In the genomic region with DNA sequence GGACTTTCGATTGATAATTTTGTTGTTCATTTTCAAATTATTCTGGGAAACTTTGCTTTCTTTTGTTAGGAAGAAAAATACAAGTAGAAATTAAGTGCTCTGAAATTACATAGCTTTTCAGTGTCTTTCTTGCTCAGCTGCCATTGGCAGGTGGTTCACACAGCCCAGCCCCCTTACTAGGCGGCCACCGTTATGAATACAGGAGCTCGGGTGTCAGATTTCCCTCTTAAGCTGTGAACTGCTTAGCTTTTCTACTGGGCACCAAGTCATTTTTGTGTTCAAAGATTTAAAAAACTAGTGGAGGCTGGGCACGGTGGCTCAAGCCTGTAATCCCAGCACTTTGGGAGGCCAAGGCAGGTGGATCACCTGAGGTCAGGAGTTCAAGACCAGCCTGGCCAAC, we compare ENCODE assay signal across 22 cellular contexts. TPM values are rescaled to one million over a fixed set of nuclear protein-coding genes. Genes with fewer than 3 reads are reported as not detected.
DNase-seq lines count a peak whose midpoint lies in the region; ATAC-seq and TF ChIP-seq lines count a peak whose summit lies in the region.
"Had no signal": no experiment of that assay in that cellular context is flagged by ENCODE, and none has a peak within 500 bp of the region (broad histone marks: within the 10 kb centered on the region; RNA-seq: fewer than 3 reads in every experiment).

No MANE protein-coding gene starts in this region.

- DNase-seq in DMS79 treated with DMSO at 0.1 percent for 48 hours (lab: John Stamatoyannopoulos, UW) (peak; percentile 35), NCI-H1092 (lab: John Stamatoyannopoulos, UW) (peak; percentile 19), NCI-H524 (lab: John Stamatoyannopoulos, UW) (peak; percentile 82 to 90), iPS-NIHi7 (ENCODE audit: extremely low spot score) (peak; percentile 38), Caco-2 (no peak)
- no peak for DNase-seq in activated T-helper 2 cell treated with anti-CD3 and anti-CD28 coated beads, Interferon-gamma antibody, Interleukin-2, Interleukin-4, amounts not matched to agents 10 μg/mL and 5 μg/mL and 100 μg/mL, durations not matched to agents 14 hours and 24 hours and 36 hours (ENCODE audit: low spot score)
- DNase-seq: activated CD4-positive, alpha-beta T cell treated with anti-CD3 and anti-CD28 coated beads for 4 hours; activated CD8-positive, alpha-beta memory T cell treated with anti-CD3 and anti-CD28 coated beads, Interleukin-2, amount 50 U/mL, for 4 hours; CD8-positive, alpha-beta memory T cell; effector CD8-positive, alpha-beta T cell; mesenchymal stem cell; natural killer cell; NCI-H446 treated with DMSO at 0.1 percent for 48 hours; PC-9; small intestine; stimulated activated CD4-positive, alpha-beta T cell treated with anti-CD3 and anti-CD28 coated beads, Interleukin-4, amount 100 ng/mL, for 24 hours; T-helper 9 cell had no signal

- H3K27me3 Mint-ChIP-seq in activated T-helper 2 cell treated with anti-CD3 and anti-CD28 coated beads, Interferon-gamma antibody, Interleukin-2, Interleukin-4, amounts not matched to agents 10 μg/mL and 5 μg/mL and 100 μg/mL, durations not matched to agents 14 hours and 24 hours and 36 hours (ENCODE audit: low read depth): no peaks in the 10 kb centered on the region
- H3K27me3 Mint-ChIP-seq in Caco-2 (ENCODE audit: insufficient read depth, unreplicated experiment): no peaks in the 10 kb centered on the region
- H3K27me3 Mint-ChIP-seq: CD8-positive, alpha-beta memory T cell; central memory CD8-positive, alpha-beta T cell; IgD-negative memory B cell; progenitor cell of endocrine pancreas had no signal

- ATAC-seq in GM19452 (IDR thresholded peaks at IDR 0.05; ENCODE audit: unreplicated experiment): no peak
- ATAC-seq: natural killer cell had no signal

- H3K9me3 ChIP-seq in Caco-2: no peaks in the 10 kb centered on the region
- H3K9me3 ChIP-seq: vagina had no signal

- CTCF ChIA-PET in Caco-2 (lab: Charles Lee): interaction anchor here (0.8 kb wide), 1 partner anchor 67 kb away, joined by 3 read pairs; no protein-coding TSS in a partner anchor

- H3K36me3 ChIP-seq in Caco-2 (ENCODE audit: control insufficient read depth, insufficient read depth, low read length): peaks cover 3% of the 10 kb centered on the region

- H3K27me3 ChIP-seq in Caco-2 (replicated peaks; ENCODE audit: control insufficient read depth, insufficient read depth, low read length): no peaks in the 10 kb centered on the region
- H3K27me3 ChIP-seq: vagina had no signal

- H3K4me1 Mint-ChIP-seq in activated T-helper 2 cell treated with anti-CD3 and anti-CD28 coated beads, Interferon-gamma antibody, Interleukin-2, Interleukin-4, amounts not matched to agents 10 μg/mL and 5 μg/mL and 100 μg/mL, durations not matched to agents 14 hours and 24 hours and 36 hours (ENCODE audit: low read depth): peaks cover 9% of the 10 kb centered on the region
- no peaks in the 10 kb centered on the region for H3K4me1 Mint-ChIP-seq in Caco-2 (ENCODE audit: low read depth, unreplicated experiment)
- H3K4me1 Mint-ChIP-seq: central memory CD8-positive, alpha-beta T cell; natural killer cell had no signal

- H3K27ac Mint-ChIP-seq in activated T-helper 2 cell treated with anti-CD3 and anti-CD28 coated beads, Interferon-gamma antibody, Interleukin-2, Interleukin-4, amounts not matched to agents 10 μg/mL and 5 μg/mL and 100 μg/mL, durations not matched to agents 14 hours and 24 hours and 36 hours: no peak overlapping the region
- H3K27ac Mint-ChIP-seq in Caco-2 (ENCODE audit: unreplicated experiment): no peak overlapping the region
- H3K27ac Mint-ChIP-seq: CD8-positive, alpha-beta memory T cell; IgD-negative memory B cell; natural killer cell; progenitor cell of endocrine pancreas had no signal

- intact Hi-C loops in activated T-helper 2 cell treated with anti-CD3 and anti-CD28 coated beads, Interferon-gamma antibody, Interleukin-2, Interleukin-4, amounts not matched to agents 10 μg/mL and 5 μg/mL and 100 μg/mL, durations not matched to agents 14 hours and 24 hours and 36 hours (cut with micrococcal nuclease): no loop called here
- intact Hi-C loops in Caco-2 (cut with micrococcal nuclease; ENCODE audit: unreplicated experiment): no loop called here

- H3K9me3 Mint-ChIP-seq in activated T-helper 2 cell treated with anti-CD3 and anti-CD28 coated beads, Interferon-gamma antibody, Interleukin-2, Interleukin-4, amounts not matched to agents 10 μg/mL and 5 μg/mL and 100 μg/mL, durations not matched to agents 14 hours and 24 hours and 36 hours: no peaks in the 10 kb centered on the region
- H3K9me3 Mint-ChIP-seq in Caco-2 (ENCODE audit: unreplicated experiment): no peaks in the 10 kb centered on the region
- H3K9me3 Mint-ChIP-seq: CD8-positive, alpha-beta memory T cell; central memory CD8-positive, alpha-beta T cell; IgD-negative memory B cell; natural killer cell had no signal

- no peak overlapping the region for H3K4me3 Mint-ChIP-seq in activated T-helper 2 cell treated with anti-CD3 and anti-CD28 coated beads, Interferon-gamma antibody, Interleukin-2, Interleukin-4, amounts not matched to agents 10 μg/mL and 5 μg/mL and 100 μg/mL, durations not matched to agents 14 hours and 24 hours and 36 hours (ENCODE audit: low read depth)
- H3K4me3 Mint-ChIP-seq in Caco-2 (ENCODE audit: unreplicated experiment): no peak overlapping the region
- H3K4me3 Mint-ChIP-seq: CD8-positive, alpha-beta memory T cell; central memory CD8-positive, alpha-beta T cell; IgD-negative memory B cell; natural killer cell had no signal

- H3K36me3 Mint-ChIP-seq in activated T-helper 2 cell treated with anti-CD3 and anti-CD28 coated beads, Interferon-gamma antibody, Interleukin-2, Interleukin-4, amounts not matched to agents 10 μg/mL and 5 μg/mL and 100 μg/mL, durations not matched to agents 14 hours and 24 hours and 36 hours (ENCODE audit: low read depth): peaks cover 60% of the 10 kb centered on the region
- H3K36me3 Mint-ChIP-seq in Caco-2 (ENCODE audit: insufficient read depth, unreplicated experiment): peaks cover 11% of the 10 kb centered on the region

- H3K4me3 ChIP-seq in Caco-2 (ENCODE audit: low read depth, low read length): no peak overlapping the region
- H3K4me3 ChIP-seq: PC-9, vagina had no signal

- POLR2A ChIA-PET in Caco-2 (lab: Charles Lee): no interaction called here

- no TSS peak for BruUV-seq in Caco-2 (replicated peaks; lab: Mats Ljungman, UMichigan)

- no peaks in the 10 kb centered on the region for H3K4me1 ChIP-seq in Caco-2
- H3K4me1 ChIP-seq: vagina had no signal

- TF ChIP-seq CTCF in Caco-2 (IDR thresholded peaks at IDR 0.05; ENCODE audit: insufficient read depth in 1 of 2, low read depth in 1 of 2, low read length in 1 of 2, severe bottlenecking in 1 of 2, unreplicated experiment in 1 of 2): no peak

RNA-seq across cellular contexts. Expression of gene HMG20A, which starts 55.2 kb away (rescaled TPM):
- 43.8 and 49.8 TPM in 2 replicates for total RNA-seq in activated T-helper 2 cell treated with anti-CD3 and anti-CD28 coated beads, Interferon-gamma antibody, Interleukin-2, Interleukin-4, amounts not matched to agents 10 μg/mL and 5 μg/mL and 100 μg/mL, durations not matched to agents 14 hours and 24 hours and 36 hours
- 27.0 and 34.0 TPM in 2 replicates for total RNA-seq in Caco-2 (2022)

RNA-seq across cellular contexts. Expression of gene PEAK1, which starts 56.0 kb away (rescaled TPM):
- 26.0 and 27.0 TPM in 2 replicates for total RNA-seq in activated T-helper 2 cell treated with anti-CD3 and anti-CD28 coated beads, Interferon-gamma antibody, Interleukin-2, Interleukin-4, amounts not matched to agents 10 μg/mL and 5 μg/mL and 100 μg/mL, durations not matched to agents 14 hours and 24 hours and 36 hours
- total RNA-seq in Caco-2 (2022): 18.4 and 21.8 TPM in 2 replicates

Comparison
In these comparisons a context has a peak if more than half of its experiments do, and no peak if none do; other contexts are left out.
1. DNase-seq: peak in DMS79 treated with DMSO at 0.1 percent for 48 hours (single experiment), NCI-H1092 (single experiment), NCI-H524 (2 of 2) and iPS-NIHi7 (single experiment); none in activated T-helper 2 cell treated with anti-CD3 and anti-CD28 coated beads, Interferon-gamma antibody, Interleukin-2, Interleukin-4, amounts not matched to agents 10 μg/mL and 5 μg/mL and 100 μg/mL, durations not matched to agents 14 hours and 24 hours and 36 hours (single experiment) and Caco-2 (0 of 2).